In the genomic region with DNA sequence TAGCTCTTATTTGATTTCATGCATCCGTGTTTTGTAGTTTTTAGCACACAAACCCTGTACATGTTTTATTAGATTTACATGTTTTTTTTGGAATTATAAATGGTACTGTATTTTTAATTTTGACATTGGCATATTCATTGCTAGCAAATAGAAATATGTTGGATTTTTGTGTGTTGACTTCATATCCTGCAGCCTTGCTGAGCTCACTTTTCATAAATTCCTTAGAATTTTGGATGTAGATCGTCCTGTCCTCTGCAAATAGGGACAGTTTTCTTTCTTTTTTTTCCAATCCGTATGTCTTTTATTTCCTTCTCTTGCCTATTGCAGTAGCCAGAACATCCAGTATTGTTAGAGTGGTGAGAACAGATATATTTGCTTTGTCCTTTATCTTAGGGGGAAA, we compare ENCODE assay signal across 22 cellular contexts. TPM values are rescaled to one million over a fixed set of nuclear protein-coding genes. Genes with fewer than 3 reads are reported as not detected.
"Had no signal": no experiment of that assay in that cellular context is flagged by ENCODE, and none has a peak within 500 bp of the region (broad histone marks: within the 10 kb centered on the region; RNA-seq: fewer than 3 reads in every experiment).

No MANE protein-coding gene starts in this region.

- H3K36me3 ChIP-seq: esophagus muscularis mucosa, left ventricle myocardium inferior, thoracic aorta, upper lobe of right lung had no signal

- H3K4me3 Mint-ChIP-seq: memory B cell, nephron progenitor cell had no signal

- H3K9me3 ChIP-seq: esophagus muscularis mucosa, psoas muscle, thoracic aorta, upper lobe of right lung had no signal

- ATAC-seq: foreskin keratinocyte, psoas muscle, sciatic nerve, upper lobe of right lung had no signal

- H3K27me3 Mint-ChIP-seq: memory B cell had no signal

- H3K27ac Mint-ChIP-seq: activated T-helper 2 cell treated with anti-CD3 and anti-CD28 coated beads, Interferon-gamma antibody, Interleukin-2, Interleukin-4, amounts not matched to agents 10 μg/mL and 5 μg/mL and 100 μg/mL, durations not matched to agents 14 hours and 24 hours and 36 hours; memory B cell; nephron progenitor cell had no signal

- H3K4me3 ChIP-seq: coronary artery, esophagus muscularis mucosa, left ventricle myocardium inferior, psoas muscle, thoracic aorta, upper lobe of right lung had no signal

- H3K27me3 ChIP-seq: esophagus muscularis mucosa, upper lobe of right lung had no signal

- H3K4me1 ChIP-seq: esophagus muscularis mucosa, left ventricle myocardium inferior, psoas muscle, upper lobe of right lung had no signal

- H3K4me1 Mint-ChIP-seq: nephron progenitor cell had no signal

- H3K27ac ChIP-seq: coronary artery, esophagus muscularis mucosa, foreskin keratinocyte, left ventricle myocardium inferior, psoas muscle, thoracic aorta, upper lobe of right lung had no signal

- DNase-seq: activated CD4-positive, CD25-positive, alpha-beta regulatory T cell treated with anti-CD3 and anti-CD28 coated beads, Interleukin-2, amount 50 U/mL, for 72 hours; activated naive CD4-positive, alpha-beta T cell treated with anti-CD3 and anti-CD28 coated beads, Interleukin-2, amount 50 U/mL, for 16 hours; activated T-cell treated with anti-CD3 and anti-CD28 coated beads, Interleukin-2, amount 50 U/mL, for 1 hour; caudate nucleus; foreskin keratinocyte; glutamatergic neuron; hypothalamus; left ventricle myocardium inferior; nephron progenitor cell; psoas muscle; stimulated activated CD4-positive, alpha-beta T cell treated with anti-CD3 and anti-CD28 coated beads, Interleukin-12 subunit alpha, Interleukin-12 subunit beta, amount 100 ng/mL, for 4 hours; stimulated activated CD4-positive, alpha-beta T cell treated with anti-CD3 and anti-CD28 coated beads, Interleukin-2, amount 100 ng/mL, for 24 hours; T-helper 9 cell; upper lobe of right lung had no signal

RNA-seq across cellular contexts. Expression of a gene that starts 46.7 kb away (rescaled TPM):
- total RNA-seq: activated T-helper 2 cell treated with anti-CD3 and anti-CD28 coated beads, Interferon-gamma antibody, Interleukin-2, Interleukin-4, amounts not matched to agents 10 μg/mL and 5 μg/mL and 100 μg/mL, durations not matched to agents 14 hours and 24 hours and 36 hours; foreskin keratinocyte; kidney epithelial cell; omental fat pad; thoracic aorta had no signal
- polyA plus RNA-seq: foreskin keratinocyte had no signal
